Comparison of ENCODE assay signal across 1 cellular context in the genomic region with DNA sequence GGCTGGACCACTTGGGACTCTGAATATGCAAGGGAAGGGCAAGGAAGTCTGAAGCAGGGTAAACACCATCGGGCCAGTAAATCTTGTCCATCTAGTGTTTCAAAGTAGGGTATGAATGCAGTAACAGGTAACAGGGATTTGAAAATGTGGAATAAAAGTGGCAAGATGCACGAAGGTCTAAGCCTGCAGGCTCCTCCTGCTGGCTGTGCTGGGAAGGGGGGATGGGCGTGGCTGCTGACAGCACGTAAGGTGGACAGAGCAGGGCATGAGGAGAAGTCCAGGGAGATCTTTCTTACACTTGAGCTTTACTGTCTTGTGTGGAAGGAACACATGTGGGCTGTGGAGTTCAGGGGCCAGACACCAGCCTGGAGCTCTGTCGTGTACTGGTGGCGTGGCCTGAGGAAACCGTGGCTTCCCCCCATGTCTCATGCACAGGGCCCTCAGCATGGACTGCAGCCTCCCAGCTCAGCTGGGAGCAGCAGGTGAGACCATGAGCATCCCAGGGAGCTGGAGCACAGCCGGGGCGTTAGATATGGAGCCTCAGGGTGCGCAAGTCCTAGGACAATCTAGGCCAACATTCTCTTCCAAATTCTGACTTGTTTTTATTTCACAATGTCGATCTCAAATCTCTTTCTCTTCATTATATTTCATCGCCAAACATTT.
A peak's percentile ranks its signal among the peaks of the same experiment; 100 is the strongest.
TF ChIP-seq lines count a peak whose summit lies in the region.

No MANE protein-coding gene starts in this region.

TF ChIP-seq in K562, 482 proteins besides CTCF, POLR2A, EP300 and RAD21 (continued from another document and continues in another):
- TF ChIP-seq, protein P1, sequence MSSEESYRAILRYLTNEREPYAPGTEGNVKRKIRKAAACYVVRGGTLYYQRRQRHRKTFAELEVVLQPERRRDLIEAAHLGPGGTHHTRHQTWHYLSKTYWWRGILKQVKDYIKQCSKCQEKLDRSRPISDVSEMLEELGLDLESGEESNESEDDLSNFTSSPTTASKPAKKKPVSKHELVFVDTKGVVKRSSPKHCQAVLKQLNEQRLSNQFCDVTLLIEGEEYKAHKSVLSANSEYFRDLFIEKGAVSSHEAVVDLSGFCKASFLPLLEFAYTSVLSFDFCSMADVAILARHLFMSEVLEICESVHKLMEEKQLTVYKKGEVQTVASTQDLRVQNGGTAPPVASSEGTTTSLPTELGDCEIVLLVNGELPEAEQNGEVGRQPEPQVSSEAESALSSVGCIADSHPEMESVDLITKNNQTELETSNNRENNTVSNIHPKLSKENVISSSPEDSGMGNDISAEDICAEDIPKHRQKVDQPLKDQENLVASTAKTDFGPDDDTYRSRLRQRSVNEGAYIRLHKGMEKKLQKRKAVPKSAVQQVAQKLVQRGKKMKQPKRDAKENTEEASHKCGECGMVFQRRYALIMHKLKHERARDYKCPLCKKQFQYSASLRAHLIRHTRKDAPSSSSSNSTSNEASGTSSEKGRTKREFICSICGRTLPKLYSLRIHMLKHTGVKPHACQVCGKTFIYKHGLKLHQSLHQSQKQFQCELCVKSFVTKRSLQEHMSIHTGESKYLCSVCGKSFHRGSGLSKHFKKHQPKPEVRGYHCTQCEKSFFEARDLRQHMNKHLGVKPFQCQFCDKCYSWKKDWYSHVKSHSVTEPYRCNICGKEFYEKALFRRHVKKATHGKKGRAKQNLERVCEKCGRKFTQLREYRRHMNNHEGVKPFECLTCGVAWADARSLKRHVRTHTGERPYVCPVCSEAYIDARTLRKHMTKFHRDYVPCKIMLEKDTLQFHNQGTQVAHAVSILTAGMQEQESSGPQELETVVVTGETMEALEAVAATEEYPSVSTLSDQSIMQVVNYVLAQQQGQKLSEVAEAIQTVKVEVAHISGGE (CRISPR knock-in tag; IDR thresholded peaks at IDR 0.05): no peak
- TF ChIP-seq NR3C1 (CRISPR knock-in tag; IDR thresholded peaks at IDR 0.05): no peak
- TF ChIP-seq TEAD4 (IDR thresholded peaks at IDR 0.05; ENCODE audit: low read length): no peak
- no peak for TF ChIP-seq TEAD4 (CRISPR knock-in tag; IDR thresholded peaks at IDR 0.05; ENCODE audit: borderline replicate concordance)
- TF ChIP-seq HDAC3 (IDR thresholded peaks at IDR 0.05; ENCODE audit: borderline replicate concordance, partially characterized antibody): no peak
- 0 out of 2 replicates have a peak, but pooled peaks have one; percentile 35 for TF ChIP-seq CC2D1A (IDR thresholded peaks at IDR 0.05)
- TF ChIP-seq NFE2 (IDR thresholded peaks at IDR 0.05; ENCODE audit: low read depth): no peak
- TF ChIP-seq RFX7 (CRISPR knock-in tag; IDR thresholded peaks at IDR 0.05): no peak
- no peak for TF ChIP-seq BHLHE40 (IDR thresholded peaks at IDR 0.05; ENCODE audit: low read length)
- no peak for TF ChIP-seq CBX2 (IDR thresholded peaks at IDR 0.05; ENCODE audit: insufficient read depth, low read length, poor library complexity, severe bottlenecking)
- TF ChIP-seq, protein P2, sequence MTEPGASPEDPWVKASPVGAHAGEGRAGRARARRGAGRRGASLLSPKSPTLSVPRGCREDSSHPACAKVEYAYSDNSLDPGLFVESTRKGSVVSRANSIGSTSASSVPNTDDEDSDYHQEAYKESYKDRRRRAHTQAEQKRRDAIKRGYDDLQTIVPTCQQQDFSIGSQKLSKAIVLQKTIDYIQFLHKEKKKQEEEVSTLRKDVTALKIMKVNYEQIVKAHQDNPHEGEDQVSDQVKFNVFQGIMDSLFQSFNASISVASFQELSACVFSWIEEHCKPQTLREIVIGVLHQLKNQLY (CRISPR knock-in tag; conservative IDR thresholded peaks at IDR 0.05): no peak
- TF ChIP-seq FOXJ3 (CRISPR knock-in tag; IDR thresholded peaks at IDR 0.05): no peak
- TF ChIP-seq, protein P3, sequence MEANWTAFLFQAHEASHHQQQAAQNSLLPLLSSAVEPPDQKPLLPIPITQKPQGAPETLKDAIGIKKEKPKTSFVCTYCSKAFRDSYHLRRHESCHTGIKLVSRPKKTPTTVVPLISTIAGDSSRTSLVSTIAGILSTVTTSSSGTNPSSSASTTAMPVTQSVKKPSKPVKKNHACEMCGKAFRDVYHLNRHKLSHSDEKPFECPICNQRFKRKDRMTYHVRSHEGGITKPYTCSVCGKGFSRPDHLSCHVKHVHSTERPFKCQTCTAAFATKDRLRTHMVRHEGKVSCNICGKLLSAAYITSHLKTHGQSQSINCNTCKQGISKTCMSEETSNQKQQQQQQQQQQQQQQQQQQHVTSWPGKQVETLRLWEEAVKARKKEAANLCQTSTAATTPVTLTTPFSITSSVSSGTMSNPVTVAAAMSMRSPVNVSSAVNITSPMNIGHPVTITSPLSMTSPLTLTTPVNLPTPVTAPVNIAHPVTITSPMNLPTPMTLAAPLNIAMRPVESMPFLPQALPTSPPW (CRISPR knock-in tag; IDR thresholded peaks at IDR 0.05): peak; percentile 38; the same call in 1 of the 2 replicates
- TF ChIP-seq MAFF (IDR thresholded peaks at IDR 0.05; ENCODE audit: low read length): no peak
- no peak for TF ChIP-seq GTF2F1 (IDR thresholded peaks at IDR 0.05; ENCODE audit: low read depth, low read length)
- TF ChIP-seq ZFP36 (IDR thresholded peaks at IDR 0.05; ENCODE audit: low read depth, low read length, partially characterized antibody): no peak
- TF ChIP-seq POLR2H (tag; IDR thresholded peaks at IDR 0.05; ENCODE audit: low read depth): no peak
- no peak for TF ChIP-seq ELF4 (CRISPR knock-in tag; IDR thresholded peaks at IDR 0.05)
- no peak for TF ChIP-seq FOXJ2 (tag; IDR thresholded peaks at IDR 0.05)
- TF ChIP-seq, protein P4, sequence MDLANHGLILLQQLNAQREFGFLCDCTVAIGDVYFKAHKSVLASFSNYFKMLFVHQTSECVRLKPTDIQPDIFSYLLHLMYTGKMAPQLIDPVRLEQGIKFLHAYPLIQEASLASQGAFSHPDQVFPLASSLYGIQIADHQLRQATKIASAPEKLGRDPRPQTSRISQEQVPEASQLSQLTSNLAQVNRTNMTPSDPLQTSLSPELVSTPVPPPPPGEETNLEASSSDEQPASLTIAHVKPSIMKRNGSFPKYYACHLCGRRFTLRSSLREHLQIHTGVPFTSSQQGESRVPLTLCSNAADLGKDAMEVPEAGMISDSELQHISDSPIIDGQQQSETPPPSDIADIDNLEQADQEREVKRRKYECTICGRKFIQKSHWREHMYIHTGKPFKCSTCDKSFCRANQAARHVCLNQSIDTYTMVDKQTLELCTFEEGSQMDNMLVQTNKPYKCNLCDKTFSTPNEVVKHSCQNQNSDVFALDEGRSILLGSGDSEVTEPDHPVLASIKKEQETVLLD (IDR thresholded peaks at IDR 0.05): no peak
- no peak; the same call in 1 of the 2 replicates for TF ChIP-seq MTA3 (IDR thresholded peaks at IDR 0.05; ENCODE audit: borderline replicate concordance)
- TF ChIP-seq ARID3B (CRISPR knock-in tag; IDR thresholded peaks at IDR 0.05; ENCODE audit: borderline replicate concordance): no peak
- TF ChIP-seq TAF15 (IDR thresholded peaks at IDR 0.05; ENCODE audit: low read depth, low read length): no peak
- TF ChIP-seq ZNF263 (CRISPR knock-in tag; IDR thresholded peaks at IDR 0.05; ENCODE audit: borderline replicate concordance): peak; percentile 55; the same call in 1 of the 2 replicates
- peak; percentile 66; the same call in 1 of the 2 replicates for TF ChIP-seq STAT6 (CRISPR knock-in tag; IDR thresholded peaks at IDR 0.05)
- no peak for TF ChIP-seq ZNF699 (CRISPR knock-in tag; IDR thresholded peaks at IDR 0.05; ENCODE audit: insufficient replicate concordance)
- TF ChIP-seq NELFE (IDR thresholded peaks at IDR 0.05; ENCODE audit: insufficient read depth, insufficient read length): no peak
- TF ChIP-seq PTTG1 (tag; IDR thresholded peaks at IDR 0.05; ENCODE audit: low read depth): no peak
- no peak for TF ChIP-seq HNRNPK (IDR thresholded peaks at IDR 0.05; ENCODE audit: low read depth, low read length, poor library complexity, severe bottlenecking)
- TF ChIP-seq ZNF124 (CRISPR knock-in tag; IDR thresholded peaks at IDR 0.05): no peak; the same call in 1 of the 2 replicates
- TF ChIP-seq ASH1L (IDR thresholded peaks at IDR 0.05; ENCODE audit: borderline replicate concordance, low read depth, partially characterized antibody): no peak
- no peak for TF ChIP-seq CCNT2 (IDR thresholded peaks at IDR 0.05; ENCODE audit: borderline replicate concordance, extremely low read depth, insufficient read length, low read depth, low read length)
- TF ChIP-seq POLR2AphosphoS5 (IDR thresholded peaks at IDR 0.05; ENCODE audit: control insufficient read depth, insufficient read depth, low read depth, low read length): no peak
- TF ChIP-seq ETV1 (tag; conservative IDR thresholded peaks at IDR 0.05; ENCODE audit: low read depth): no peak
- TF ChIP-seq TFAP4 (CRISPR knock-in tag; IDR thresholded peaks at IDR 0.05; ENCODE audit: borderline replicate concordance): peak; percentile 37; the same call in 1 of the 2 replicates
- no peak for TF ChIP-seq HES1 (IDR thresholded peaks at IDR 0.05; ENCODE audit: low read depth)
- no peak for TF ChIP-seq ATF1 (CRISPR knock-in tag; IDR thresholded peaks at IDR 0.05)
- 0 out of 2 replicates have a peak, but pooled peaks have one; percentile 21 for TF ChIP-seq ATF1 (tag; IDR thresholded peaks at IDR 0.05)
- TF ChIP-seq ZFP1 (CRISPR knock-in tag; IDR thresholded peaks at IDR 0.05): no peak
- no peak for TF ChIP-seq FOS (IDR thresholded peaks at IDR 0.05; ENCODE audit: extremely low read depth, insufficient read length)
- TF ChIP-seq, protein P5, sequence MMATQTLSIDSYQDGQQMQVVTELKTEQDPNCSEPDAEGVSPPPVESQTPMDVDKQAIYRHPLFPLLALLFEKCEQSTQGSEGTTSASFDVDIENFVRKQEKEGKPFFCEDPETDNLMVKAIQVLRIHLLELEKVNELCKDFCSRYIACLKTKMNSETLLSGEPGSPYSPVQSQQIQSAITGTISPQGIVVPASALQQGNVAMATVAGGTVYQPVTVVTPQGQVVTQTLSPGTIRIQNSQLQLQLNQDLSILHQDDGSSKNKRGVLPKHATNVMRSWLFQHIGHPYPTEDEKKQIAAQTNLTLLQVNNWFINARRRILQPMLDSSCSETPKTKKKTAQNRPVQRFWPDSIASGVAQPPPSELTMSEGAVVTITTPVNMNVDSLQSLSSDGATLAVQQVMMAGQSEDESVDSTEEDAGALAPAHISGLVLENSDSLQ (IDR thresholded peaks at IDR 0.05): peak; percentile 27; the same call in 1 of the 2 replicates
- no peak for TF ChIP-seq ZNF354B (CRISPR knock-in tag; IDR thresholded peaks at IDR 0.05)
- TF ChIP-seq SMARCA4 (IDR thresholded peaks at IDR 0.05): no peak
- TF ChIP-seq HDAC1 (IDR thresholded peaks at IDR 0.05): peak in 1 of 2 experiments; percentile 57; a peak in 2 of 4 replicates
- 0 out of 2 replicates have a peak, but pooled peaks have one; percentile 14 for TF ChIP-seq DPF2 (IDR thresholded peaks at IDR 0.05)
- TF ChIP-seq PTRF (tag; IDR thresholded peaks at IDR 0.05): no peak
- no peak for TF ChIP-seq MAZ (CRISPR knock-in tag; conservative IDR thresholded peaks at IDR 0.05 in 1 of 2, IDR thresholded peaks at IDR 0.05 in 1 of 2)
- TF ChIP-seq, protein P6, sequence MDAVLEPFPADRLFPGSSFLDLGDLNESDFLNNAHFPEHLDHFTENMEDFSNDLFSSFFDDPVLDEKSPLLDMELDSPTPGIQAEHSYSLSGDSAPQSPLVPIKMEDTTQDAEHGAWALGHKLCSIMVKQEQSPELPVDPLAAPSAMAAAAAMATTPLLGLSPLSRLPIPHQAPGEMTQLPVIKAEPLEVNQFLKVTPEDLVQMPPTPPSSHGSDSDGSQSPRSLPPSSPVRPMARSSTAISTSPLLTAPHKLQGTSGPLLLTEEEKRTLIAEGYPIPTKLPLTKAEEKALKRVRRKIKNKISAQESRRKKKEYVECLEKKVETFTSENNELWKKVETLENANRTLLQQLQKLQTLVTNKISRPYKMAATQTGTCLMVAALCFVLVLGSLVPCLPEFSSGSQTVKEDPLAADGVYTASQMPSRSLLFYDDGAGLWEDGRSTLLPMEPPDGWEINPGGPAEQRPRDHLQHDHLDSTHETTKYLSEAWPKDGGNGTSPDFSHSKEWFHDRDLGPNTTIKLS (IDR thresholded peaks at IDR 0.05; ENCODE audit: borderline replicate concordance, low read depth): no peak
